Comparison of ENCODE assay signal across 11 cellular contexts in genomic region chr2:44731505-44731904, GRCh38.
DNase-seq lines count a peak whose midpoint lies in the region; ATAC-seq, FAIRE-seq and TF ChIP-seq lines count a peak whose summit lies in the region.
"Had no signal": no experiment of that assay in that cellular context is flagged by ENCODE, and none has a peak within 500 bp of the region (broad histone marks: within the 10 kb centered on the region; RNA-seq: fewer than 3 reads in every experiment).

No MANE protein-coding gene starts in this region.

- H3K9me3 ChIP-seq in small intestine (ENCODE audit: control insufficient read depth, low read depth), result no peaks in the 10 kb centered on the region
- peaks cover 12% of the 10 kb centered on the region for H3K9me3 ChIP-seq in left ventricle myocardium inferior (replicated peaks)

- intact Hi-C loops in left ventricle myocardium inferior (cut with micrococcal nuclease), result no loop called here

- no peak overlapping the region for H3K27ac ChIP-seq in small intestine (ENCODE audit: low read depth in 1 of 2, low read length in 1 of 2)
- H3K27ac ChIP-seq in left ventricle myocardium inferior (replicated peaks), result no peak overlapping the region
- H3K27ac ChIP-seq: gastrocnemius medialis had no signal

- FAIRE-seq in GM19239 (lab: Jason Lieb, UNC) (peak; percentile 96), small intestine (lab: Jason Lieb, UNC) (no peak)

- H3K4me3 ChIP-seq in small intestine (ENCODE audit: low read depth in 1 of 2, low read length in 2 of 2), result no peak overlapping the region
- no peak overlapping the region for H3K4me3 ChIP-seq in left ventricle myocardium inferior
- H3K4me3 ChIP-seq: gastrocnemius medialis had no signal

- no peaks in the 10 kb centered on the region for H3K36me3 ChIP-seq in small intestine (ENCODE audit: control insufficient read depth in 2 of 2, insufficient read depth in 2 of 2, low read length in 2 of 2)
- H3K36me3 ChIP-seq in left ventricle myocardium inferior, result no peaks in the 10 kb centered on the region
- H3K36me3 ChIP-seq: gastrocnemius medialis had no signal

- WGBS in small intestine, 3 donors, result 74 to 91% (median 79%) methylated on average over 1 of the region's 1 CpG

- peak; percentile 32 for DNase-seq in GM10266 (ENCODE audit: extremely low spot score)
- no peak for DNase-seq in GM19239 (ENCODE audit: insufficient read length, low spot score)
- DNase-seq in occipital lobe (lab: John Stamatoyannopoulos, UW), result no peak
- DNase-seq in small intestine, result no peak
- DNase-seq in stimulated activated CD8-positive, alpha-beta memory T cell treated with anti-CD3 and anti-CD28 coated beads, Interleukin-4, amount 100 ng/mL, for 48 hours, result no peak
- no peak for DNase-seq in left ventricle myocardium inferior
- DNase-seq: EL, gastrocnemius medialis, MV-4-11 had no signal

- H3K4me1 ChIP-seq in small intestine (ENCODE audit: control insufficient read depth in 2 of 2, insufficient read depth in 1 of 2, low read depth in 1 of 2, low read length in 1 of 2), result no peaks in the 10 kb centered on the region
- no peaks in the 10 kb centered on the region for H3K4me1 ChIP-seq in left ventricle myocardium inferior

- H3K27me3 ChIP-seq in small intestine (ENCODE audit: control insufficient read depth in 2 of 2, insufficient read depth in 2 of 2, low read length in 2 of 2) (no peaks in the 10 kb centered on the region), left ventricle myocardium inferior (ENCODE audit: low read depth) (no peaks in the 10 kb centered on the region)
- H3K27me3 ChIP-seq: gastrocnemius medialis had no signal

- no peak for TF ChIP-seq CTCF in GM10266 (IDR thresholded peaks at IDR 0.05; ENCODE audit: control insufficient read depth, insufficient read depth, low read depth, missing control alignments)
- TF ChIP-seq CTCF in left ventricle myocardium inferior (IDR thresholded peaks at IDR 0.05; ENCODE audit: borderline replicate concordance), result no peak

- ATAC-seq in HG02588 (IDR thresholded peaks at IDR 0.05; ENCODE audit: unreplicated experiment) (peak; percentile 84), HG03354 (IDR thresholded peaks at IDR 0.05; ENCODE audit: poor library complexity, severe bottlenecking, unreplicated experiment) (peak; percentile 89)
- ATAC-seq: gastrocnemius medialis had no signal
